12 cellular contexts compared by ENCODE assay signal in the genomic region with DNA sequence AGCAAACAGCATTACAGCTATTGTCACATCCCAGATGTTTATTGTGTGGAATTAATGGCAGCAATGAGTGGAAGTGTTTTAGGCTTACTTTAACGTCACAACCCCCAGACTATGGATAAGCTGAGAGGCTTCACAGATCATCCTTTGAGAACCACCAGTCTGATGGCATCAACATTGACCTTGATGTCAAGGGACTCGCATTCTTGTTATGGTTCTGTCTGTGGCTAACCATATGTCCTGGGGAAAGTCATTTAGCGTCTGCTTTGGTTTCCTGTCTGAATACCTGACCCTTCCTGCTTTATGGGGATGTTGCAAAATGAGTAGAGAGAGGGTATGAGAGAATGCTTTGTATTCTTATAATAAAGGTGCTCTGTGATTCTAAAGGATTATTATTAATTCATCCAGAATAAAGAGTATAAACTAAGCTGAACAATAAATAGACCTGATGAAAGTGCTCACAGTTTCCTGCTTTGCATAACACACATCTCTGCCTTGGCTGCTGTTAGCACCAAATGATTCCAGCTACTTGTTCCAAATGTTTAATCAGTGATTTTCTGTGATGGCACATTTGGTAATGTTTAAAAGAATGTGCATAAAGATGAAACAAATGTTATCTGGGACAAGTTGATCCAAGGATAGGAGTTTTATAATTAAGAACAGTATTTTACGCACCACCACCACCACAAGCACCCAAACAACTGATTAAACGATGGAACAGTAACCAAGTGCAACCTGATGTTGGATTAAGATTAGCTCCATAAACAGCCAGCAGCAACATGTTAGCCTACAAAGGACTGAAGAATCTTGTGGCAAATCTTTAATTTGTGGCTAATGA.
DNase-seq lines count a peak whose midpoint lies in the region; ATAC-seq and TF ChIP-seq lines count a peak whose summit lies in the region.
"Had no signal": no experiment of that assay in that cellular context is flagged by ENCODE, and none has a peak within 500 bp of the region (broad histone marks: within the 10 kb centered on the region; RNA-seq: fewer than 3 reads in every experiment).

No MANE protein-coding gene starts in this region.

- H3K27me3 Mint-ChIP-seq in stimulated activated memory B cell treated with anti-CD40 and anti-IgM and Interleukin-4, amounts not matched to agents 10 μg/mL and 1 μg/mL and 100 μg/mL, for 72 hours, result no peaks in the 10 kb centered on the region
- H3K27me3 Mint-ChIP-seq: CD4-positive, alpha-beta memory T cell had no signal

- H3K36me3 ChIP-seq in suprapubic skin, result no peaks in the 10 kb centered on the region
- H3K36me3 ChIP-seq: sigmoid colon had no signal

- H3K4me1 Mint-ChIP-seq in stimulated activated memory B cell treated with anti-CD40 and anti-IgM and Interleukin-4, amounts not matched to agents 10 μg/mL and 1 μg/mL and 100 μg/mL, for 72 hours, result no peaks in the 10 kb centered on the region
- H3K4me1 Mint-ChIP-seq: CD4-positive, alpha-beta memory T cell had no signal

- no peaks in the 10 kb centered on the region for H3K27me3 ChIP-seq in suprapubic skin
- H3K27me3 ChIP-seq: sigmoid colon had no signal

- peak; percentile 60 for ATAC-seq in HG02852 (IDR thresholded peaks at IDR 0.05; ENCODE audit: unreplicated experiment)
- ATAC-seq in HG03457 (IDR thresholded peaks at IDR 0.05; ENCODE audit: unreplicated experiment), result no peak
- ATAC-seq in HG03460 (IDR thresholded peaks at IDR 0.05; ENCODE audit: unreplicated experiment), result no peak
- no peak for ATAC-seq in HG02798 (IDR thresholded peaks at IDR 0.05; ENCODE audit: poor library complexity, unreplicated experiment)
- no peak for ATAC-seq in stimulated activated memory B cell treated with anti-CD40 and anti-IgM and Interleukin-4, amounts not matched to agents 10 μg/mL and 1 μg/mL and 100 μg/mL, for 72 hours

- WGBS in suprapubic skin, result 32% methylated on average over 5 of the region's 5 CpGs

- TF ChIP-seq CTCF in suprapubic skin (IDR thresholded peaks at IDR 0.05), result no peak

- peaks cover 54% of the 10 kb centered on the region for H3K4me1 ChIP-seq in suprapubic skin

- H3K9me3 Mint-ChIP-seq in stimulated activated memory B cell treated with anti-CD40 and anti-IgM and Interleukin-4, amounts not matched to agents 10 μg/mL and 1 μg/mL and 100 μg/mL, for 72 hours, result peaks cover 7% of the 10 kb centered on the region
- H3K9me3 Mint-ChIP-seq: activated T-helper 1 cell treated with anti-CD3 and anti-CD28 coated beads, Interleukin-12 subunit alpha, Interleukin-12 subunit beta, Interleukin-2, Interleukin-4 antibody, amounts not matched to agents 30 ng/mL and 10 ng/mL and 1 ng/mL, durations not matched to agents 14 hours and 24 hours and 36 hours had no signal

- no peak for TF ChIP-seq POLR2A in suprapubic skin (IDR thresholded peaks at IDR 0.05)

- H3K36me3 Mint-ChIP-seq in stimulated activated memory B cell treated with anti-CD40 and anti-IgM and Interleukin-4, amounts not matched to agents 10 μg/mL and 1 μg/mL and 100 μg/mL, for 72 hours, result no peaks in the 10 kb centered on the region
- H3K36me3 Mint-ChIP-seq: CD4-positive, alpha-beta memory T cell had no signal

- H3K27ac Mint-ChIP-seq in stimulated activated memory B cell treated with anti-CD40 and anti-IgM and Interleukin-4, amounts not matched to agents 10 μg/mL and 1 μg/mL and 100 μg/mL, for 72 hours, result no peak overlapping the region
- H3K27ac Mint-ChIP-seq: activated T-helper 1 cell treated with anti-CD3 and anti-CD28 coated beads, Interleukin-12 subunit alpha, Interleukin-12 subunit beta, Interleukin-2, Interleukin-4 antibody, amounts not matched to agents 30 ng/mL and 10 ng/mL and 1 ng/mL, durations not matched to agents 14 hours and 24 hours and 36 hours; CD4-positive, alpha-beta memory T cell had no signal

- peak overlapping the region; percentile 84 for H3K27ac ChIP-seq in suprapubic skin
- H3K27ac ChIP-seq: HL-60 had no signal

- H3K4me3 Mint-ChIP-seq in stimulated activated memory B cell treated with anti-CD40 and anti-IgM and Interleukin-4, amounts not matched to agents 10 μg/mL and 1 μg/mL and 100 μg/mL, for 72 hours, result no peak overlapping the region
- H3K4me3 Mint-ChIP-seq: activated T-helper 1 cell treated with anti-CD3 and anti-CD28 coated beads, Interleukin-12 subunit alpha, Interleukin-12 subunit beta, Interleukin-2, Interleukin-4 antibody, amounts not matched to agents 30 ng/mL and 10 ng/mL and 1 ng/mL, durations not matched to agents 14 hours and 24 hours and 36 hours; CD4-positive, alpha-beta memory T cell had no signal

- H3K4me3 ChIP-seq in suprapubic skin, result no peak overlapping the region
- H3K4me3 ChIP-seq: sigmoid colon had no signal

- no peaks in the 10 kb centered on the region for H3K9me3 ChIP-seq in suprapubic skin

- TF ChIP-seq EP300 in suprapubic skin (IDR thresholded peaks at IDR 0.05), result no peak

- DNase-seq in astrocyte of the hippocampus (ENCODE audit: low read depth, low spot score), result peak; percentile 42
- DNase-seq in glomerular visceral epithelial cell (ENCODE audit: extremely low spot score), result peak; percentile 64
- no peak for DNase-seq in suprapubic skin (ENCODE audit: low spot score in 2 of 2)
- DNase-seq: CD4-positive, alpha-beta memory T cell; sigmoid colon had no signal

Comparison
In these comparisons a context has a peak if more than half of its experiments do, and no peak if none do; other contexts are left out.
1. DNase-seq: peak in astrocyte of the hippocampus (single experiment) and glomerular visceral epithelial cell (single experiment); none in suprapubic skin (0 of 2).